28 cellular contexts compared by ENCODE assay signal in the genomic region with DNA sequence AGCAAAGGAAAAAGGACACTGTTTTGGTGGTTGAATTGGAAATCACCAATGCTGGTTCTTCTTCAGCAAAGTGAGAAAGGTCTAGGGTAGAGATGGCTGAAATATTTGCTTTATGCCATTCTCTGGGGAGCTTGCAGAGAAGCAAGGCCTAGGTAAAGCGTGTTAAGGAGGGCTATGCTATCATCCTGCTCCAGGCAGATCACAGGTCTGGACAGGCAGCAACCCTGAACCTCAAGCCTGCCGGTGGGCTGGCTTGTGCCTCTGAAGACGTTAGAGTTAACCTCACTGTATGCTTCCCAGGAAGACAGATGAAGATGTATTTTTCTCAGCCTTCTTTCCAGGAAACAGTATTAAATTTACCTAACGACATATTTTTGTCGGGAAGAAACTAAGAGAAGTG.
"Had no signal": no experiment of that assay in that cellular context is flagged by ENCODE, and none has a peak within 500 bp of the region (broad histone marks: within the 10 kb centered on the region; RNA-seq: fewer than 3 reads in every experiment).

No MANE protein-coding gene starts in this region.

- H3K36me3 ChIP-seq: ascending aorta, brain microvascular endothelial cell, cardiac muscle cell, colonic mucosa, esophagus muscularis mucosa, gastroesophageal sphincter, heart right ventricle had no signal

- H3K9me3 ChIP-seq: ascending aorta, colonic mucosa, esophagus muscularis mucosa, gastroesophageal sphincter, heart right ventricle had no signal

- ATAC-seq: activated CD4-positive, alpha-beta T cell treated with anti-CD3 and anti-CD28 coated beads for 36 hours; activated CD8-positive, alpha-beta memory T cell treated with anti-CD3 and anti-CD28 coated beads, Interleukin-2, amount 10 ng/mL, durations not matched to agents 7 days and 5 days; activated CD8-positive, alpha-beta T cell treated with anti-CD3 and anti-CD28 coated beads, Interleukin-2, amount 10 ng/mL, durations not matched to agents 7 days and 5 days; activated naive CD4-positive, alpha-beta T cell treated with anti-CD3 and anti-CD28 coated beads, Interleukin-2, amount 50 U/mL, for 72 hours; gastroesophageal sphincter; heart right ventricle had no signal

- H3K27me3 ChIP-seq: ascending aorta, brain microvascular endothelial cell, cardiac muscle cell, colonic mucosa, esophagus muscularis mucosa, gastroesophageal sphincter, heart right ventricle had no signal

- H3K4me1 ChIP-seq: ascending aorta, colonic mucosa, esophagus muscularis mucosa, gastroesophageal sphincter, heart right ventricle had no signal

- H3K4me3 ChIP-seq: ascending aorta, cardiac muscle cell, colonic mucosa, esophagus muscularis mucosa, gastroesophageal sphincter, heart right ventricle had no signal

- DNase-seq: activated CD4-positive, alpha-beta memory T cell treated with anti-CD3 and anti-CD28 coated beads for 36 hours; activated CD4-positive, alpha-beta T cell treated with anti-CD3 and anti-CD28 coated beads for 36 hours; activated CD4-positive, alpha-beta T cell treated with anti-CD3 and anti-CD28 coated beads, Interleukin-2, amount 10 ng/mL, durations not matched to agents 24 days and 14 days; activated CD4-positive, CD25-positive, alpha-beta regulatory T cell; activated CD4-positive, CD25-positive, alpha-beta regulatory T cell treated with anti-CD3 and anti-CD28 coated beads, Interleukin-2, amount 50 U/mL, for 72 hours; activated CD8-positive, alpha-beta memory T cell treated with anti-CD3 and anti-CD28 coated beads, Interleukin-2, amount 10 ng/mL, durations not matched to agents 7 days and 5 days; activated CD8-positive, alpha-beta memory T cell treated with anti-CD3 and anti-CD28 coated beads, Interleukin-2, amount 50 U/mL, for 4 hours; activated CD8-positive, alpha-beta T cell treated with anti-CD3 and anti-CD28 coated beads, Interleukin-2, amount 10 ng/mL, durations not matched to agents 7 days and 5 days; activated effector memory CD4-positive, alpha-beta T cell treated with anti-CD3 and anti-CD28 coated beads, Interleukin-2, amount 50 U/mL, for 16 hours; activated naive CD4-positive, alpha-beta T cell; activated naive CD4-positive, alpha-beta T cell treated with anti-CD3 and anti-CD28 coated beads, Interleukin-2, amount 10 ng/mL, durations not matched to agents 7 days and 5 days; activated naive CD8-positive, alpha-beta T cell treated with anti-CD3 and anti-CD28 coated beads, Interleukin-2, amount 10 ng/mL, durations not matched to agents 7 days and 5 days; activated T-cell treated with anti-CD3 and anti-CD28 coated beads, Interleukin-2, amount 50 U/mL, for 1 hour; activated T-cell treated with anti-CD3 and anti-CD28 coated beads, Interleukin-2, amount 50 U/mL, for 48 hours; brain microvascular endothelial cell; central memory CD4-positive, alpha-beta T cell; cerebellar nuclear complex; colonic mucosa; effector CD8-positive, alpha-beta T cell; erythroblast; foreskin melanocyte; heart right ventricle; T-helper 2 cell had no signal

- H3K27ac ChIP-seq: ascending aorta, brain microvascular endothelial cell, cardiac muscle cell, colonic mucosa, esophagus muscularis mucosa, gastroesophageal sphincter, heart right ventricle had no signal
